7 cellular contexts compared by ENCODE assay signal in the genomic region with DNA sequence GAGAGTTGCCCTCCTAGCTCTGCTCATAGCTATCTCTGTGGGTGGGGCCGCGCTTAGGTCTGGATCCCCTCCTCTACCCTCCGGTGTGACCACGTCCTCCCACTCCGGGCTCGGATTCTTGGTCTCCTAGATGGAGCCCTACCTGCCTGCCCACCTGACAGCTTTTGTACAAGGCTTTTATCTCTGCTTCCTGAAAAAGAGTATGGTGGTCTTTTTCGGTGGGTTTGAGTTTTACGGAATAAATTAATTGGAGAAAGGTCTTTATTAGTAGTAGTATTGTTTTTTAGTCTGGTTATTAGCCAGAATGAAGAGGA. TPM values are rescaled to one million over a fixed set of nuclear protein-coding genes. Genes with fewer than 3 reads are reported as not detected.
A peak's percentile ranks its signal among the peaks of the same experiment; 100 is the strongest.
DNase-seq lines count a peak whose midpoint lies in the region; ATAC-seq and TF ChIP-seq lines count a peak whose summit lies in the region.

No MANE protein-coding gene starts in this region.

- TF ChIP-seq POLR2A in HCT116 (IDR thresholded peaks at IDR 0.05; ENCODE audit: borderline replicate concordance, extremely low read depth, insufficient read depth, insufficient read length) (no peak), prostate gland (IDR thresholded peaks at IDR 0.05) (no peak)

- H4K20me1 ChIP-seq in HCT116 (ENCODE audit: insufficient read depth), result no peaks in the 10 kb centered on the region

- RAD21 ChIA-PET in HCT116 (lab: Charles Lee; ENCODE audit: low non-redundant PET in 1 of 2, low total read pairs in 2 of 2, uncharacterized antibody in 2 of 2, unreplicated experiment in 2 of 2), result no interaction called here

- no peak overlapping the region for H2AFZ ChIP-seq in HCT116 (ENCODE audit: low read depth, low read length, poor library complexity, severe bottlenecking)

- H3K27me3 ChIP-seq in HCT116 (ENCODE audit: insufficient read depth, low read length) (no peaks in the 10 kb centered on the region), prostate gland (replicated peaks; ENCODE audit: insufficient read depth) (no peaks in the 10 kb centered on the region)

- CTCF ChIA-PET in HCT116 (lab: Charles Lee), result interaction anchor here (2.4 kb wide), 1 partner anchor 18 kb away, joined by 13 read pairs; no protein-coding TSS in a partner anchor

- peak overlapping the region; percentile 74 for H3K9ac ChIP-seq in HCT116 (ENCODE audit: low read length)

- H3K9me2 ChIP-seq in HCT116 (ENCODE audit: insufficient read depth), result no peaks in the 10 kb centered on the region

- DNase-seq in EH (ENCODE audit: low read depth) (peak; percentile 46), HCT116 (ENCODE audit: low read depth, low spot score) (peak; percentile 47), SW480 (ENCODE audit: low spot score) (peak; percentile 67), fibroblast of pulmonary artery (ENCODE audit: low read depth) (peak; percentile 29), prostate gland (ENCODE audit: low spot score) (no peak), mucosa of gallbladder (ENCODE audit: low spot score) (no peak)

- POLR2A ChIA-PET in HCT116 (lab: Charles Lee), result interaction anchor here (1.1 to 1.7 kb wide), 3 partner anchors 12 to 28 kb away, joined by 3 read pairs; no protein-coding TSS in a partner anchor

- no peaks in the 10 kb centered on the region for H3K36me3 ChIP-seq in HCT116 (ENCODE audit: control insufficient read depth in 1 of 2, insufficient read depth in 2 of 2, low read length in 2 of 2)
- no peaks in the 10 kb centered on the region for H3K36me3 ChIP-seq in prostate gland

- no peak for TF ChIP-seq RAD21 in HCT116 (IDR thresholded peaks at IDR 0.05; ENCODE audit: low read depth)

- H3K4me1 ChIP-seq in HCT116 (ENCODE audit: control insufficient read depth in 1 of 2, insufficient read depth in 2 of 2, low read length in 2 of 2) (peaks cover 5 to 28% of the 10 kb centered on the region in 2 experiments; a peak in 3 of 4 replicates), prostate gland (replicated peaks) (peaks cover 10% of the 10 kb centered on the region)

- H3K9me3 ChIP-seq in HCT116 (ENCODE audit: control insufficient read depth in 1 of 2, insufficient read depth in 1 of 2, low read depth in 1 of 2, low read length in 2 of 2), result no peaks in the 10 kb centered on the region
- no peaks in the 10 kb centered on the region for H3K9me3 ChIP-seq in prostate gland

- H3K4me3 ChIP-seq in HCT116 (replicated peaks in 1 of 2; ENCODE audit: low read depth in 1 of 2, low read length in 2 of 2) (peak overlapping the region; percentile 67 to 73), fibroblast of pulmonary artery (replicated peaks; ENCODE audit: low read depth, low read length) (peak overlapping the region; percentile 86), prostate gland (peak overlapping the region; percentile 74 to 84)

- TF ChIP-seq CTCF in HCT116 (IDR thresholded peaks at IDR 0.05 in 2 of 3, conservative IDR thresholded peaks at IDR 0.05 in 1 of 3; ENCODE audit: borderline replicate concordance in 1 of 3, insufficient read depth in 1 of 3, low read depth in 2 of 3, low read length in 2 of 3) (no peak), fibroblast of pulmonary artery (IDR thresholded peaks at IDR 0.05; ENCODE audit: low read length, missing control alignments) (no peak), prostate gland (IDR thresholded peaks at IDR 0.05) (no peak)

- WGBS in prostate gland, result 2% methylated on average over 8 of the region's 8 CpGs

- intact Hi-C loops in HCT116 (cut with micrococcal nuclease) (loop anchor here (5.0 kb wide), 1 partner anchor 101 kb away; the partner anchor contains the start of gene SDHAF4), prostate gland (cut with DNase I) (loop anchor here (10.0 kb wide), 2 partner anchors 104 to 254 kb away; partner anchors contain the start of genes FAM135A and SDHAF4)

- H3K4me2 ChIP-seq in HCT116 (ENCODE audit: low read length), result peak overlapping the region; percentile 86

- H3K79me2 ChIP-seq in HCT116 (ENCODE audit: insufficient read depth, low read length), result peaks cover 51% of the 10 kb centered on the region

- no TSS peak for BruUV-seq in HCT116 (replicated peaks; lab: Mats Ljungman, UMichigan)

- peak overlapping the region; percentile 93 for H3K27ac ChIP-seq in HCT116 (ENCODE audit: low read depth, low read length)
- peak overlapping the region; percentile 89 to 94 for H3K27ac ChIP-seq in prostate gland

- ATAC-seq in HCT116 (no peak), GM18909 (IDR thresholded peaks at IDR 0.05; ENCODE audit: poor library complexity, unreplicated experiment) (no peak)

TF ChIP-seq in HCT116, 20 proteins besides CTCF, POLR2A, EP300 and RAD21:
- TF ChIP-seq EGR1 (IDR thresholded peaks at IDR 0.05; ENCODE audit: low read depth) (no peak), ZFX (IDR thresholded peaks at IDR 0.05) (no peak), ATF3 (IDR thresholded peaks at IDR 0.05) (no peak), EZH2phosphoT487 (IDR thresholded peaks at IDR 0.05; ENCODE audit: borderline replicate concordance) (no peak), CBX3 (IDR thresholded peaks at IDR 0.05; ENCODE audit: low read depth) (no peak), EZH2 (IDR thresholded peaks at IDR 0.05) (no peak), JUND (IDR thresholded peaks at IDR 0.05) (no peak), YY1 (IDR thresholded peaks at IDR 0.05; ENCODE audit: extremely low read depth, insufficient replicate concordance, low read depth, low read length) (no peak), SRF (IDR thresholded peaks at IDR 0.05; ENCODE audit: low read depth) (no peak), POLR2AphosphoS5 (IDR thresholded peaks at IDR 0.05; ENCODE audit: low read depth, low read length) (no peak), FOSL1 (IDR thresholded peaks at IDR 0.05; ENCODE audit: low read depth) (no peak), ELF1 (IDR thresholded peaks at IDR 0.05; ENCODE audit: borderline replicate concordance, low read depth) (no peak), CEBPB (IDR thresholded peaks at IDR 0.05; ENCODE audit: low read depth) (no peak), ZNF274 (IDR thresholded peaks at IDR 0.05; ENCODE audit: low read depth, low read length) (no peak), SIN3A (IDR thresholded peaks at IDR 0.05; ENCODE audit: low read depth) (no peak)
- TF ChIP-seq, protein P1, sequence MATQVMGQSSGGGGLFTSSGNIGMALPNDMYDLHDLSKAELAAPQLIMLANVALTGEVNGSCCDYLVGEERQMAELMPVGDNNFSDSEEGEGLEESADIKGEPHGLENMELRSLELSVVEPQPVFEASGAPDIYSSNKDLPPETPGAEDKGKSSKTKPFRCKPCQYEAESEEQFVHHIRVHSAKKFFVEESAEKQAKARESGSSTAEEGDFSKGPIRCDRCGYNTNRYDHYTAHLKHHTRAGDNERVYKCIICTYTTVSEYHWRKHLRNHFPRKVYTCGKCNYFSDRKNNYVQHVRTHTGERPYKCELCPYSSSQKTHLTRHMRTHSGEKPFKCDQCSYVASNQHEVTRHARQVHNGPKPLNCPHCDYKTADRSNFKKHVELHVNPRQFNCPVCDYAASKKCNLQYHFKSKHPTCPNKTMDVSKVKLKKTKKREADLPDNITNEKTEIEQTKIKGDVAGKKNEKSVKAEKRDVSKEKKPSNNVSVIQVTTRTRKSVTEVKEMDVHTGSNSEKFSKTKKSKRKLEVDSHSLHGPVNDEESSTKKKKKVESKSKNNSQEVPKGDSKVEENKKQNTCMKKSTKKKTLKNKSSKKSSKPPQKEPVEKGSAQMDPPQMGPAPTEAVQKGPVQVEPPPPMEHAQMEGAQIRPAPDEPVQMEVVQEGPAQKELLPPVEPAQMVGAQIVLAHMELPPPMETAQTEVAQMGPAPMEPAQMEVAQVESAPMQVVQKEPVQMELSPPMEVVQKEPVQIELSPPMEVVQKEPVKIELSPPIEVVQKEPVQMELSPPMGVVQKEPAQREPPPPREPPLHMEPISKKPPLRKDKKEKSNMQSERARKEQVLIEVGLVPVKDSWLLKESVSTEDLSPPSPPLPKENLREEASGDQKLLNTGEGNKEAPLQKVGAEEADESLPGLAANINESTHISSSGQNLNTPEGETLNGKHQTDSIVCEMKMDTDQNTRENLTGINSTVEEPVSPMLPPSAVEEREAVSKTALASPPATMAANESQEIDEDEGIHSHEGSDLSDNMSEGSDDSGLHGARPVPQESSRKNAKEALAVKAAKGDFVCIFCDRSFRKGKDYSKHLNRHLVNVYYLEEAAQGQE (IDR thresholded peaks at IDR 0.05; ENCODE audit: low read depth), result no peak
- TF ChIP-seq, protein P2, sequence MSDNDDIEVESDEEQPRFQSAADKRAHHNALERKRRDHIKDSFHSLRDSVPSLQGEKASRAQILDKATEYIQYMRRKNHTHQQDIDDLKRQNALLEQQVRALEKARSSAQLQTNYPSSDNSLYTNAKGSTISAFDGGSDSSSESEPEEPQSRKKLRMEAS (IDR thresholded peaks at IDR 0.05), result no peak

RNA-seq across cellular contexts. Expression of gene SMAP1, which starts 0.8 kb away (rescaled TPM):
- 3.5 TPM for total RNA-seq in HCT116 (2021; ENCODE audit: unreplicated experiment)
- polyA plus RNA-seq in HCT116 (2012), result 2.0 and 2.1 TPM in 2 replicates
- total RNA-seq in prostate gland, result 10 to 100 TPM; 26.0 to 30.3 TPM
- total RNA-seq in mucosa of gallbladder, result 33.2 TPM

Comparison
In these comparisons a context has a peak if more than half of its experiments do, and no peak if none do; other contexts are left out.
1. DNase-seq: peak in EH (single experiment), HCT116 (single experiment), SW480 (single experiment) and fibroblast of pulmonary artery (single experiment); none in prostate gland (single experiment) and mucosa of gallbladder (single experiment).
2. Peak in every context shown above with its lines, with median percentiles within 50 percentile points of each other: H3K4me3 ChIP-seq.